ENCODE assay signal across 1 cellular context in the genomic region with DNA sequence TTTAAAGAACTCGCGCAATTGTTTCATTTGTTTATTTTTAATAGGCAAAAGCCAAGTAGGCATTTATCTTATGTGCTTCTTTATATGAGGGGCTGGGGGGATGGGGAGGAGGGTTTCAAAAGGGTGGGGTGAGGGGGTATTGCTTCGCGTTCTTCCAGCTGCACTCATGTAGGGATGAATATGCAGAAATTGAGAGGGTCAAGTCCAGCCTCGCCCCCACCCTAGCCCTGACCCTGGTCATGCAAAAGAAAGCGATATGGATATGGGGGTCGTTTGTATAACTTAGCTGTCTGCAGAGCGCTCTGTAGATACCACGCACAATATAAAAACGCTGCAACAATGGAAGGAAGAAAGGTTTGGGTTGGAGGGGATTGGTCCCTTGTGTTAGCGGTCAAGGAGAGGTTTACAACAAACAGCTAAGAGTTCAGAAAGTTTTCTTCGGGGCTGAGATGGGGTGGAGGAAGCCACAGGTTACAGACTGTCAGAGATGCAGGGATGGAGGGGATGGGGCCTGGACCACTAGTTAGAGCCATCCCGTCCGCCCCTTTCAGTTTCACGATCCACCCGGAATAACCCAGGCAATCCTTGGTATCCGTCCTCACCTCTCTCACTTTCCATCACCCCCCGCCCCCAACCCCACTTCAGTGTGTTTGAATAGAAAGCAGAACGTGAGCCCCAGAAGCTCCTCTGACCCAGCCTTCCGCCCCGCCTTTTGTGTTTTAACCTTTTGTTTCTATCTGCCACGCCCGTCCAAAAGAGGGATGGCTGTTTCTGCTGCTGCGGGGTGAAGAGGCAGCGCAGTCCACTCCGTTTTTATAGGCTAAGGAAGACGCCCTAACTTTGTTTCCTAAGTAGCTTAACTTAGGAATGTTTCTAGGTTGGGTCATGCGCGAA.
TF ChIP-seq lines count a peak whose summit lies in the region.

No MANE protein-coding gene starts in this region.

TF ChIP-seq in GM23338, 12 proteins besides CTCF, POLR2A, EP300 and RAD21 (continued from another document):
- TF ChIP-seq, protein P1, sequence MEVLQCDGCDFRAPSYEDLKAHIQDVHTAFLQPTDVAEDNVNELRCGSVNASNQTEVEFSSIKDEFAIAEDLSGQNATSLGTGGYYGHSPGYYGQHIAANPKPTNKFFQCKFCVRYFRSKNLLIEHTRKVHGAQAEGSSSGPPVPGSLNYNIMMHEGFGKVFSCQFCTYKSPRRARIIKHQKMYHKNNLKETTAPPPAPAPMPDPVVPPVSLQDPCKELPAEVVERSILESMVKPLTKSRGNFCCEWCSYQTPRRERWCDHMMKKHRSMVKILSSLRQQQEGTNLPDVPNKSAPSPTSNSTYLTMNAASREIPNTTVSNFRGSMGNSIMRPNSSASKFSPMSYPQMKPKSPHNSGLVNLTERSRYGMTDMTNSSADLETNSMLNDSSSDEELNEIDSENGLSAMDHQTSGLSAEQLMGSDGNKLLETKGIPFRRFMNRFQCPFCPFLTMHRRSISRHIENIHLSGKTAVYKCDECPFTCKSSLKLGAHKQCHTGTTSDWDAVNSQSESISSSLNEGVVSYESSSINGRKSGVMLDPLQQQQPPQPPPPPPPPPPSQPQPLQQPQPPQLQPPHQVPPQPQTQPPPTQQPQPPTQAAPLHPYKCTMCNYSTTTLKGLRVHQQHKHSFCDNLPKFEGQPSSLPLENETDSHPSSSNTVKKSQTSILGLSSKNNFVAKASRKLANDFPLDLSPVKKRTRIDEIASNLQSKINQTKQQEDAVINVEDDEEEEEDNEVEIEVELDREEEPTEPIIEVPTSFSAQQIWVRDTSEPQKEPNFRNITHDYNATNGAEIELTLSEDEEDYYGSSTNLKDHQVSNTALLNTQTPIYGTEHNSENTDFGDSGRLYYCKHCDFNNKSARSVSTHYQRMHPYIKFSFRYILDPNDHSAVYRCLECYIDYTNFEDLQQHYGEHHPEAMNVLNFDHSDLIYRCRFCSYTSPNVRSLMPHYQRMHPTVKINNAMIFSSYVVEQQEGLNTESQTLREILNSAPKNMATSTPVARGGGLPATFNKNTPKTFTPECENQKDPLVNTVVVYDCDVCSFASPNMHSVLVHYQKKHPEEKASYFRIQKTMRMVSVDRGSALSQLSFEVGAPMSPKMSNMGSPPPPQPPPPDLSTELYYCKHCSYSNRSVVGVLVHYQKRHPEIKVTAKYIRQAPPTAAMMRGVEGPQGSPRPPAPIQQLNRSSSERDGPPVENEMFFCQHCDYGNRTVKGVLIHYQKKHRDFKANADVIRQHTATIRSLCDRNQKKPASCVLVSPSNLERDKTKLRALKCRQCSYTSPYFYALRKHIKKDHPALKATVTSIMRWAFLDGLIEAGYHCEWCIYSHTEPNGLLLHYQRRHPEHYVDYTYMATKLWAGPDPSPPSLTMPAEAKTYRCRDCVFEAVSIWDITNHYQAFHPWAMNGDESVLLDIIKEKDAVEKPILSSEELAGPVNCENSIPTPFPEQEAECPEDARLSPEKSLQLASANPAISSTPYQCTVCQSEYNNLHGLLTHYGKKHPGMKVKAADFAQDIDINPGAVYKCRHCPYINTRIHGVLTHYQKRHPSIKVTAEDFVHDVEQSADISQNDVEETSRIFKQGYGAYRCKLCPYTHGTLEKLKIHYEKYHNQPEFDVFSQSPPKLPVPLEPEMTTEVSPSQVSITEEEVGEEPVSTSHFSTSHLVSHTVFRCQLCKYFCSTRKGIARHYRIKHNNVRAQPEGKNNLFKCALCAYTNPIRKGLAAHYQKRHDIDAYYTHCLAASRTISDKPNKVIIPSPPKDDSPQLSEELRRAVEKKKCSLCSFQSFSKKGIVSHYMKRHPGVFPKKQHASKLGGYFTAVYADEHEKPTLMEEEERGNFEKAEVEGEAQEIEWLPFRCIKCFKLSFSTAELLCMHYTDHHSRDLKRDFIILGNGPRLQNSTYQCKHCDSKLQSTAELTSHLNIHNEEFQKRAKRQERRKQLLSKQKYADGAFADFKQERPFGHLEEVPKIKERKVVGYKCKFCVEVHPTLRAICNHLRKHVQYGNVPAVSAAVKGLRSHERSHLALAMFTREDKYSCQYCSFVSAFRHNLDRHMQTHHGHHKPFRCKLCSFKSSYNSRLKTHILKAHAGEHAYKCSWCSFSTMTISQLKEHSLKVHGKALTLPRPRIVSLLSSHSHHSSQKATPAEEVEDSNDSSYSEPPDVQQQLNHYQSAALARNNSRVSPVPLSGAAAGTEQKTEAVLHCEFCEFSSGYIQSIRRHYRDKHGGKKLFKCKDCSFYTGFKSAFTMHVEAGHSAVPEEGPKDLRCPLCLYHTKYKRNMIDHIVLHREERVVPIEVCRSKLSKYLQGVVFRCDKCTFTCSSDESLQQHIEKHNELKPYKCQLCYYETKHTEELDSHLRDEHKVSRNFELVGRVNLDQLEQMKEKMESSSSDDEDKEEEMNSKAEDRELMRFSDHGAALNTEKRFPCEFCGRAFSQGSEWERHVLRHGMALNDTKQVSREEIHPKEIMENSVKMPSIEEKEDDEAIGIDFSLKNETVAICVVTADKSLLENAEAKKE (CRISPR knock-in tag; IDR thresholded peaks at IDR 0.05) = no peak
- TF ChIP-seq EZH2phosphoT487 (IDR thresholded peaks at IDR 0.05; ENCODE audit: unreplicated experiment) (no peak), JUNB (IDR thresholded peaks at IDR 0.05; ENCODE audit: unreplicated experiment) (no peak), POLR2AphosphoS5 (IDR thresholded peaks at IDR 0.05; ENCODE audit: low read depth) (peak; percentile 36; the same call in 1 of the 2 replicates)
